2 cellular contexts compared by ENCODE assay signal in the genomic region with DNA sequence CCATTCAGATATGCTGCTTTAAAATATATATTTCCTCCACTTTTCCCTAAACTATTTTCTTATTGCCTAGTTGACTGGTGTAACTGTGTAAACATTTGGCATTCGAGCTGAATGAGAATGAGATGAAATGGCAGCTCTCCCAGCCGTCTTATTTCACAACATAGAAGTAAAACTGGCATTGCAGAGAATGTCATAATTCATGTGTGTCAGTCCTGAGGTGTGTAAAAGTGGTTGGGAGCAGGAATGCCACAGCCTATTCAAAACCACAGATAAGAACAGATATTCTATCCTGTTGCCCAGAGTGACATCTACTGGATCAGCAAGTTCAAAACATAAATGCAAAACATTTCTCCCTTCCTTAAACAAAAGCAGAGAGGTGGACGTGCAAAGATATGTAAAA.
TF ChIP-seq lines count a peak whose summit lies in the region.

No MANE protein-coding gene starts in this region.

TF ChIP-seq in IMR-90, 13 proteins besides CTCF, POLR2A, EP300 and RAD21 (continued from another document):
- no peak for TF ChIP-seq FOS (IDR thresholded peaks at IDR 0.05; ENCODE audit: low read depth, low read length)
- TF ChIP-seq BHLHE40 (IDR thresholded peaks at IDR 0.05; ENCODE audit: low read depth, low read length), result no peak
TF ChIP-seq in IMR-90: peak in this region for 2.

TF ChIP-seq in SK-N-SH, 30 proteins besides CTCF, POLR2A, EP300 and RAD21 (continued from another document):
- TF ChIP-seq, protein P1, sequence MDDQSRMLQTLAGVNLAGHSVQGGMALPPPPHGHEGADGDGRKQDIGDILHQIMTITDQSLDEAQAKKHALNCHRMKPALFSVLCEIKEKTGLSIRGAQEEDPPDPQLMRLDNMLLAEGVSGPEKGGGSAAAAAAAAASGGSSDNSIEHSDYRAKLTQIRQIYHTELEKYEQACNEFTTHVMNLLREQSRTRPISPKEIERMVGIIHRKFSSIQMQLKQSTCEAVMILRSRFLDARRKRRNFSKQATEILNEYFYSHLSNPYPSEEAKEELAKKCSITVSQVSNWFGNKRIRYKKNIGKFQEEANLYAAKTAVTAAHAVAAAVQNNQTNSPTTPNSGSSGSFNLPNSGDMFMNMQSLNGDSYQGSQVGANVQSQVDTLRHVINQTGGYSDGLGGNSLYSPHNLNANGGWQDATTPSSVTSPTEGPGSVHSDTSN (IDR thresholded peaks at IDR 0.05), result 0 out of 2 replicates have a peak, but pooled peaks have one; percentile 10
- no peak for TF ChIP-seq GATA2 (CRISPR knock-in tag; IDR thresholded peaks at IDR 0.05)
